In the genomic region with DNA sequence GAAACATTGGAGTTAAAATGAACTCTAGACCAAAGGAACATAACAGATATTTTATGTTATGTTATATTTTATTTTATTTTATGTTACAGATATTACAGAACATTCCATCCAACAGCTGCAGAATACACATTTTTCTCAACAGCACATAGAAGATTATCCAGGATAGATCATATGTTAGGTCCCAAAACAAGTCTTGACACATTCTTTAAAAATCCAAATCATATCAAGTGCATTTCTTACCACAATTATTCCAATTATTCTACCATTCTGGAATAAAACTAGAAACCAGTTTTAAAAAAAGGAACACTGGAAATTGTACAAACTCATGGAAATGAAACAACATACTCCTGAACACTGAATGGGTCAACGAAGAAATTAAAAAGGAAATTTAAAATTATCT, we compare ENCODE assay signal across 10 cellular contexts.
"Had no signal": no experiment of that assay in that cellular context is flagged by ENCODE, and none has a peak within 500 bp of the region (broad histone marks: within the 10 kb centered on the region; RNA-seq: fewer than 3 reads in every experiment).

No MANE protein-coding gene starts in this region.

- FAIRE-seq: H1 had no signal

- H3K4me1 ChIP-seq: HAP-1 had no signal

- H3K9me3 ChIP-seq: HAP-1 had no signal

- H3K27ac ChIP-seq: GM23248 had no signal

- H3K4me3 ChIP-seq: GM23248, GM23338, HAP-1 had no signal

- H3K27ac Mint-ChIP-seq: GM23338, H9, HFFc6 had no signal

- H3K4me3 Mint-ChIP-seq: GM23338, H9, HFFc6 had no signal

- H3K36me3 ChIP-seq: HAP-1 had no signal

- H3K4me2 ChIP-seq: GM23338 had no signal

- H2AFZ ChIP-seq: GM23248, GM23338 had no signal

- DNase-seq: GM23248, GOT3, H7, H9, HCEC 1CT, HFFc6 had no signal

- H3K9ac ChIP-seq: GM23248 had no signal

- ATAC-seq: GM23338, HCT116 had no signal
